In the genomic region with DNA sequence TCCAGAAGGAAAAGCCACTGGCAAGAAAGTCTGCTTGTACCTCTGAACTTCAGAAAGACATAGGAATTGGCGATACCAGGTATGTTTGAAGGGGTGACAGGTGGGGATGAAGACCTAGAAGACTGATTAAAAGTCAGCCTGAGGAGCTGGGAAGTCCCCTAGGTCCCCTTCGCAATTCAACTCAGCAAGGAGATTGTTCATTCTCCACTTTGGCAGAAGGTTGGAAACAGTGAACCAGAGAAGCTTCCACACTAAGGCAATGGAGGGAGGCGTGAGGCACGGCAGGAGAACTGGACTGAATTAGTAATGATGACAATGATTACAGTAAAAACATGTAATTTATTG, we compare ENCODE assay signal across 16 cellular contexts.
DNase-seq lines count a peak whose midpoint lies in the region; ATAC-seq lines count a peak whose summit lies in the region.
"Had no signal": no experiment of that assay in that cellular context is flagged by ENCODE, and none has a peak within 500 bp of the region (broad histone marks: within the 10 kb centered on the region; RNA-seq: fewer than 3 reads in every experiment).

No MANE protein-coding gene starts in this region.

- H4K8ac ChIP-seq in neuronal stem cell (ENCODE audit: low read depth, low read length): no peak overlapping the region

- no peaks in the 10 kb centered on the region for H3K36me3 ChIP-seq in neuronal stem cell (replicated peaks in 1 of 2; ENCODE audit: control insufficient read depth in 2 of 2, insufficient read depth in 2 of 2, low read length in 2 of 2)
- H3K36me3 ChIP-seq: thoracic aorta had no signal

- no peaks in the 10 kb centered on the region for H3K4me1 ChIP-seq in neuronal stem cell (ENCODE audit: control insufficient read depth in 2 of 2, insufficient read depth in 1 of 2, low read depth in 1 of 2, low read length in 2 of 2)

- no peaks in the 10 kb centered on the region for H3K27me3 ChIP-seq in neuronal stem cell (ENCODE audit: control insufficient read depth in 3 of 3, insufficient read depth in 3 of 3, low read depth in 1 of 3, low read length in 3 of 3)

- no peak overlapping the region for H2BK15ac ChIP-seq in neuronal stem cell (ENCODE audit: low read length)

- no peak overlapping the region for H3K14ac ChIP-seq in neuronal stem cell (ENCODE audit: low read length)

- H3K4ac ChIP-seq in neuronal stem cell (ENCODE audit: low read length): no peak overlapping the region

- no peak overlapping the region for H4K91ac ChIP-seq in neuronal stem cell (ENCODE audit: low read depth, low read length, poor library complexity)

- H2BK12ac ChIP-seq in neuronal stem cell (ENCODE audit: low read length): no peak overlapping the region

- intact Hi-C loops in Right ventricle myocardium inferior (cut with DNase I): no loop called here

- H2BK5ac ChIP-seq in neuronal stem cell (ENCODE audit: low read length): no peak overlapping the region

- H3K79me1 ChIP-seq in neuronal stem cell (ENCODE audit: low read depth, low read length): no peaks in the 10 kb centered on the region

- no peak overlapping the region for H3K9ac ChIP-seq in neuronal stem cell (ENCODE audit: low read depth, low read length, poor library complexity)

- WGBS in neuronal stem cell (ENCODE audit: extremely low coverage in 2 of 2, insufficient read length in 2 of 2, insufficient replicate concordance in 1 of 2), 2 donors: no CpG with 5 or more reads among the region's 4 CpGs

- H2BK120ac ChIP-seq in neuronal stem cell (ENCODE audit: low read depth, low read length): no peak overlapping the region

- no peak overlapping the region for H3K4me2 ChIP-seq in neuronal stem cell (ENCODE audit: insufficient read depth, low read length, poor library complexity, severe bottlenecking)

- no peak overlapping the region for H3K23ac ChIP-seq in neuronal stem cell (ENCODE audit: low read depth, low read length, poor library complexity)

- no peak overlapping the region for H2AK5ac ChIP-seq in neuronal stem cell (ENCODE audit: low read depth, low read length)

- peak overlapping the region; percentile 48 for H3K18ac ChIP-seq in neuronal stem cell (ENCODE audit: low read length)

- H3K27ac ChIP-seq in neuronal stem cell (replicated peaks; ENCODE audit: low read length): no peak overlapping the region
- H3K27ac ChIP-seq: RWPE1, thoracic aorta had no signal

- no peak for DNase-seq in neuronal stem cell (ENCODE audit: low spot score)
- DNase-seq in activated CD4-positive, alpha-beta T cell treated with anti-CD3 and anti-CD28 coated beads, Interleukin-2, amount 50 U/mL, for 4 hours: no peak
- no peak for DNase-seq in Right ventricle myocardium inferior (ENCODE audit: missing footprints)
- no peak for DNase-seq in activated T-cell treated with anti-CD3 and anti-CD28 coated beads, Interleukin-2, amount 50 U/mL, for 48 hours
- no peak for DNase-seq in inferior parietal cortex (ENCODE audit: extremely low spot score)
- DNase-seq: activated CD8-positive, alpha-beta T cell treated with anti-CD3 and anti-CD28 coated beads, Interleukin-2, amount 10 ng/mL, durations not matched to agents 7 days and 5 days; activated naive CD4-positive, alpha-beta T cell treated with anti-CD3 and anti-CD28 coated beads for 36 hours; CD4-positive, alpha-beta T cell; NCI-H1048; NCI-H510A treated with DMSO at 0.1 percent for 48 hours; nephron progenitor cell had no signal

- no peaks in the 10 kb centered on the region for H3K9me3 ChIP-seq in neuronal stem cell (replicated peaks in 1 of 2; ENCODE audit: control insufficient read depth in 2 of 2, insufficient read depth in 1 of 2, low read depth in 1 of 2, low read length in 2 of 2)
- H3K9me3 ChIP-seq: thoracic aorta had no signal

- peak; percentile 39 for ATAC-seq in GM19324 (IDR thresholded peaks at IDR 0.05; ENCODE audit: low FRiP score, unreplicated experiment)
- peak; percentile 41 for ATAC-seq in HG02588 (IDR thresholded peaks at IDR 0.05; ENCODE audit: unreplicated experiment)
- peak; percentile 34 for ATAC-seq in HG03139 (IDR thresholded peaks at IDR 0.05; ENCODE audit: unreplicated experiment)
- no peak for ATAC-seq in Right ventricle myocardium inferior
- ATAC-seq: activated CD8-positive, alpha-beta T cell treated with anti-CD3 and anti-CD28 coated beads, Interleukin-2, amount 10 ng/mL, durations not matched to agents 7 days and 5 days had no signal

- no peak overlapping the region for H3K4me3 ChIP-seq in neuronal stem cell (ENCODE audit: low read length in 2 of 2)
- H3K4me3 ChIP-seq: thoracic aorta had no signal

- H2AFZ ChIP-seq in neuronal stem cell (ENCODE audit: low read length): no peak overlapping the region
